8 cellular contexts compared by ENCODE assay signal in the genomic region with DNA sequence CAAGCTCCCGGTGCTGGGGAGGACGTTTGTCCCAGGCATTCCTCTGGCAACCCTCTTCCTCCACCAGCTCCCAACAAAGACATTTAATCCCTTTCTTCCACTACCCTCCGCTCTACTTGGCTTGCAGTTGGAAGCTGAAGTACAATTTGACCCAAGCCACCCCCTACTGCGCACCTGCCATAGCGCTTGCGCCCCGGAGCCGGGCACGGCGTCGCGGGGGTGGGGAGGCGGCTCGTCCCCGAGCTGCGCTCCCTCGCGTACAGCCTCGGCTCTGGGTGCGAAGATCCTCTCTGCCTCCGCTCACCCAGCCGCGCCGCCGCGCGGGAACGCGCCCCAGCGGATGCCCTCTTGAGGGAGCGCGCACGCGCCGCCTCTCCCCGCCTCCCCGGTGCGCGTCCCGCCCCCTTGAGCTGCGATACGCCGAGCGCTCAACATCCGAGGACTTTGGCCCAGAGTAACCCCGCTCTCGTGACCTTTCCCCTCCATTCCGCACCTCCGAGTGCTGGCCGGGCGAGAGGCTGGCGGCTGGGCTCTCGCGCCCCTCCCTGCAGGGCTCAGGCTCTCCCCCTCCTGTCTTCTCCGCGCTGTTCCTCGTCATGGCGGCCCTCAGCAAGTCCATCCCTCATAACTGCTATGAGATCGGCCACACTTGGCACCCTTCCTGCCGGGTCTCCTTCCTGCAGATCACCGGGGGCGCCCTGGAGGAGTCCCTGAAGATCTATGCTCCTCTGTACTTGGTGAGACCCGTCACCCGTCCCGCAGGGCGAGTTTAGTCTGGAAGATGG. TPM values are rescaled to one million over a fixed set of nuclear protein-coding genes. Genes with fewer than 3 reads are reported as not detected.
DNase-seq lines count a peak whose midpoint lies in the region; TF ChIP-seq lines count a peak whose summit lies in the region.

A gene (plus strand): TSS at position 485 of the 785 bp plus-strand sequence. CDS start 112 bp downstream, at position 597.

- H3K9me3 ChIP-seq in SJSA1 (replicated peaks), result no peaks in the 10 kb centered on the region
- no peaks in the 10 kb centered on the region for H3K9me3 ChIP-seq in neuron (ENCODE audit: low read length)

- H3K27ac ChIP-seq in SJSA1, result no peak within 1 kb of the TSS

- peak; percentile 50 for DNase-seq in GM04503 (ENCODE audit: low read depth)
- peak; percentile 75 for DNase-seq in HFF-Myc (ENCODE audit: extremely low read depth, low read depth)
- peak; percentile 88 for DNase-seq in MV-4-11 (lab: John Stamatoyannopoulos, UW)
- peak; percentile 76 to 80 for DNase-seq in SJSA1 (ENCODE audit: low read depth in 1 of 2, low spot score in 2 of 2)
- DNase-seq in activated naive CD4-positive, alpha-beta T cell (lab: John Stamatoyannopoulos, UW), result peak; percentile 68 to 92 (median 76)
- DNase-seq in foreskin melanocyte, result peak; percentile 93
- DNase-seq in stromal cell of bone marrow (ENCODE audit: low read depth), result peak; percentile 82

- TF ChIP-seq CTCF in HFF-Myc (IDR thresholded peaks at IDR 0.05; ENCODE audit: low read depth, low read length, missing control alignments), result no peak

- peak within 1 kb of the TSS; percentile 97 for H2AFZ ChIP-seq in neuron (ENCODE audit: low read depth, low read length)

- H3K4me1 ChIP-seq in SJSA1 (replicated peaks) (peaks cover 7% of the 10 kb centered on the region), neuron (ENCODE audit: insufficient read depth, low read length) (peaks cover 22% of the 10 kb centered on the region)

- H3K4me3 ChIP-seq in HFF-Myc (replicated peaks; ENCODE audit: low read depth, low read length) (peak within 1 kb of the TSS; percentile 90), SJSA1 (peak within 1 kb of the TSS; percentile 66), neuron (ENCODE audit: low read length) (peak within 1 kb of the TSS; percentile 71)

- H3K36me3 ChIP-seq in SJSA1, result no peaks in the 10 kb centered on the region
- H3K36me3 ChIP-seq in neuron (ENCODE audit: insufficient read depth, low read length), result no peaks in the 10 kb centered on the region

- H3K27me3 ChIP-seq in SJSA1 (replicated peaks) (no peaks in the 10 kb centered on the region), neuron (ENCODE audit: insufficient read depth, low read length) (no peaks in the 10 kb centered on the region)

RNA-seq across cellular contexts. Expression of the gene that starts here (rescaled TPM):
- 6.0 and 6.4 TPM in 2 replicates for total RNA-seq in SJSA1 (2014; rRNA removed; shearing (Covaris generic))
